ENCODE assay signal across 19 cellular contexts in the genomic region with DNA sequence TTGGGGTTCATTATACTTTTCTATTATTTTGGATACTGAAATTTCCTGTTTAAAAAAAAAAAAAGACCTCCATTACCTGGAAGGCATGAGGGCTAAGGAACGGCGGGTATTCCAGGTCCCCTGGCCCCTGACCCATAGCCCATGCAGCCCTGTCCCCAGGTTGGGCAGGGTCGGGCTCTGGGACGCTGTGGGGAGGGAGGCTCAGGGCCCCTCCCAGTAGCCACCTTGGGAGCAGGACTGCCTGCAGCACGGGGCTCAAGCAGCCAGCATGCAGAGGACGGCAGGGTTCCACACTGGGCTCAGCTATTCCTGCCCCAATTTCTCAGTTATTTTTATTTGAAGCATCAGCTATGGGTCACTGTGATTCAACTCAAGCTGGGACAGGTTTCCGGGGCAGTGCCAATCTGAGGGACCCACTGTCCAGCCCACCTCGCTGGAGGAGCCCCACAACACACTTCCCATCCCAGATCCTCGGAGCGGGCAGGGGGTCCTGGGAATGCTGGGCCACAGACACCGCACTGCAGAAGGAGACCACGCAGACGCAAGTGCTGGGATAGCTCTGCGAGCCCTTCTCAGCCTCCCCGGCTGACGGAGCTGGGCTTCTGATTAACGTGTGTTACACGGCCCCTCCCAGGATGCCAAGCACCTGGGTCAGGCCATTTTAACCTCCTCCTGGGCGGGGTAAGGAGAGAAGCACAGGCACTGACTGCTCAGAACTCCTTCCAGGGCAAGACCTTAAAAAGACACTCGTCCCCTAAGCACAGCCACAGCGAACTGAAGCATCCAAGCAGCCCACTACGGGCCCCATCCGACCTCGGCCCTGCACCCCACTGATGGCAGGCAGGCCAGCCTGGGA.
A peak's percentile ranks its signal among the peaks of the same experiment; 100 is the strongest.
DNase-seq lines count a peak whose midpoint lies in the region; ATAC-seq, FAIRE-seq and TF ChIP-seq lines count a peak whose summit lies in the region.
"Had no signal": no experiment of that assay in that cellular context is flagged by ENCODE, and none has a peak within 500 bp of the region (broad histone marks: within the 10 kb centered on the region; RNA-seq: fewer than 3 reads in every experiment).

No MANE protein-coding gene starts in this region.

- no peaks in the 10 kb centered on the region for H3K9me3 Mint-ChIP-seq in activated CD8-positive, alpha-beta memory T cell treated with anti-CD3 and anti-CD28 coated beads, Interleukin-2, amount 10 ng/mL, durations not matched to agents 7 days and 5 days (ENCODE audit: low read depth)
- no peaks in the 10 kb centered on the region for H3K9me3 Mint-ChIP-seq in WTC11

- peak; percentile 36 for DNase-seq in activated CD8-positive, alpha-beta memory T cell treated with anti-CD3 and anti-CD28 coated beads, Interleukin-2, amount 50 U/mL, for 48 hours
- no peak for DNase-seq in activated CD8-positive, alpha-beta memory T cell treated with anti-CD3 and anti-CD28 coated beads, Interleukin-2, amount 10 ng/mL, durations not matched to agents 7 days and 5 days
- DNase-seq in WTC11 (ENCODE audit: low spot score) (no peak), kidney (peak; percentile 64), sciatic nerve (ENCODE audit: low spot score) (peak; percentile 39), NCI-H2196 treated with DMSO at 0.1 percent for 48 hours (lab: John Stamatoyannopoulos, UW; ENCODE audit: unreplicated experiment) (no peak), amygdala (lab: John Stamatoyannopoulos, UW) (no peak)
- DNase-seq in stimulated activated CD4-positive, alpha-beta T cell treated with anti-CD3 and anti-CD28 coated beads, Interleukin-4, amount 100 ng/mL, for 1 hour = no peak
- DNase-seq: COR-L47, GF-D8, NCI-H1105 treated with DMSO at 0.1 percent for 48 hours, NCI-H2081 treated with DMSO at 0.1 percent for 48 hours, NCI-H510A, NCI-H774, OCI-M1, RPMI8226 had no signal

- intact Hi-C loops in kidney (cut with DNase I) (no loop called here), sciatic nerve (cut with DNase I) (no loop called here)

- no peaks in the 10 kb centered on the region for H3K36me3 Mint-ChIP-seq in activated CD8-positive, alpha-beta memory T cell treated with anti-CD3 and anti-CD28 coated beads, Interleukin-2, amount 10 ng/mL, durations not matched to agents 7 days and 5 days
- no peaks in the 10 kb centered on the region for H3K36me3 Mint-ChIP-seq in WTC11

- no peaks in the 10 kb centered on the region for H3K4me1 Mint-ChIP-seq in activated CD8-positive, alpha-beta memory T cell treated with anti-CD3 and anti-CD28 coated beads, Interleukin-2, amount 10 ng/mL, durations not matched to agents 7 days and 5 days
- no peaks in the 10 kb centered on the region for H3K4me1 Mint-ChIP-seq in WTC11
- H3K4me1 Mint-ChIP-seq: B cell had no signal

- H3K36me3 ChIP-seq in kidney (ENCODE audit: control insufficient read depth in 1 of 2, insufficient read depth in 2 of 2, low read length in 2 of 2) = peaks cover 13% of the 10 kb centered on the region in 2 donors

- TF ChIP-seq CTCF in WTC11 (IDR thresholded peaks at IDR 0.05) (no peak), kidney (IDR thresholded peaks at IDR 0.05; ENCODE audit: borderline replicate concordance, extremely low read depth, insufficient read depth) (no peak)

- no peak overlapping the region for H3K4me3 Mint-ChIP-seq in activated CD8-positive, alpha-beta memory T cell treated with anti-CD3 and anti-CD28 coated beads, Interleukin-2, amount 10 ng/mL, durations not matched to agents 7 days and 5 days
- no peak overlapping the region for H3K4me3 Mint-ChIP-seq in WTC11
- H3K4me3 Mint-ChIP-seq: B cell had no signal

- H3K4me1 ChIP-seq in kidney (ENCODE audit: control insufficient read depth in 1 of 2, insufficient read depth in 1 of 2, low read depth in 1 of 2, low read length in 2 of 2) = no peaks in the 10 kb centered on the region

- no peak overlapping the region for H3K27ac ChIP-seq in kidney (ENCODE audit: low read depth in 2 of 2, low read length in 2 of 2)

- CTCF ChIA-PET in activated CD8-positive, alpha-beta memory T cell treated with anti-CD3 and anti-CD28 coated beads, Interleukin-2, amount 10 ng/mL, durations not matched to agents 7 days and 5 days (lab: Charles Lee) = no interaction called here
- CTCF ChIA-PET in WTC11 (lab: Charles Lee) = no interaction called here

- no peak overlapping the region for H3K4me3 ChIP-seq in kidney (ENCODE audit: low read length in 2 of 2)
- H3K4me3 ChIP-seq: K562 had no signal

- no peaks in the 10 kb centered on the region for H3K27me3 Mint-ChIP-seq in activated CD8-positive, alpha-beta memory T cell treated with anti-CD3 and anti-CD28 coated beads, Interleukin-2, amount 10 ng/mL, durations not matched to agents 7 days and 5 days
- no peaks in the 10 kb centered on the region for H3K27me3 Mint-ChIP-seq in WTC11 (ENCODE audit: low read depth)
- H3K27me3 Mint-ChIP-seq: B cell had no signal

- H3K9me3 ChIP-seq in kidney (ENCODE audit: control insufficient read depth in 1 of 2, low read length in 2 of 2) = no peaks in the 10 kb centered on the region

- no peak overlapping the region for H3K27ac Mint-ChIP-seq in activated CD8-positive, alpha-beta memory T cell treated with anti-CD3 and anti-CD28 coated beads, Interleukin-2, amount 10 ng/mL, durations not matched to agents 7 days and 5 days
- H3K27ac Mint-ChIP-seq in WTC11 = 0 out of 2 replicates have a peak overlapping the region, but pooled peaks have one; percentile 32
- H3K27ac Mint-ChIP-seq: B cell had no signal

- POLR2A ChIA-PET in WTC11 (lab: Charles Lee) = no interaction called here

- FAIRE-seq in kidney (lab: Jason Lieb, UNC) = no peak
- FAIRE-seq: K562 had no signal

- ATAC-seq in activated CD8-positive, alpha-beta memory T cell treated with anti-CD3 and anti-CD28 coated beads, Interleukin-2, amount 10 ng/mL, durations not matched to agents 7 days and 5 days = no peak
- ATAC-seq in WTC11 (no peak), sciatic nerve (no peak)
- ATAC-seq: HCT116, K562 had no signal

- no peak overlapping the region for H3K9ac ChIP-seq in kidney (ENCODE audit: low read length in 2 of 2)

TF ChIP-seq in WTC11, 78 proteins besides CTCF, POLR2A, EP300 and RAD21:
- TF ChIP-seq, protein P1, sequence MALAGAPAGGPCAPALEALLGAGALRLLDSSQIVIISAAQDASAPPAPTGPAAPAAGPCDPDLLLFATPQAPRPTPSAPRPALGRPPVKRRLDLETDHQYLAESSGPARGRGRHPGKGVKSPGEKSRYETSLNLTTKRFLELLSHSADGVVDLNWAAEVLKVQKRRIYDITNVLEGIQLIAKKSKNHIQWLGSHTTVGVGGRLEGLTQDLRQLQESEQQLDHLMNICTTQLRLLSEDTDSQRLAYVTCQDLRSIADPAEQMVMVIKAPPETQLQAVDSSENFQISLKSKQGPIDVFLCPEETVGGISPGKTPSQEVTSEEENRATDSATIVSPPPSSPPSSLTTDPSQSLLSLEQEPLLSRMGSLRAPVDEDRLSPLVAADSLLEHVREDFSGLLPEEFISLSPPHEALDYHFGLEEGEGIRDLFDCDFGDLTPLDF (CRISPR knock-in tag; IDR thresholded peaks at IDR 0.05) = no peak
- no peak for TF ChIP-seq GABPB1 (CRISPR knock-in tag; IDR thresholded peaks at IDR 0.05)
- no peak for TF ChIP-seq TP53 (CRISPR knock-in tag; IDR thresholded peaks at IDR 0.05)

Comparison
In these comparisons a context has a peak if more than half of its experiments do, and no peak if none do; other contexts are left out.
1. DNase-seq: peak in activated CD8-positive, alpha-beta memory T cell treated with anti-CD3 and anti-CD28 coated beads, Interleukin-2, amount 50 U/mL, for 48 hours (single experiment), kidney (single experiment) and sciatic nerve (single experiment); none in activated CD8-positive, alpha-beta memory T cell treated with anti-CD3 and anti-CD28 coated beads, Interleukin-2, amount 10 ng/mL, durations not matched to agents 7 days and 5 days (single experiment), WTC11 (single experiment), NCI-H2196 treated with DMSO at 0.1 percent for 48 hours (single experiment), amygdala (0 of 56) and stimulated activated CD4-positive, alpha-beta T cell treated with anti-CD3 and anti-CD28 coated beads, Interleukin-4, amount 100 ng/mL, for 1 hour (single experiment).